8 cellular contexts compared by ENCODE assay signal in the genomic region with DNA sequence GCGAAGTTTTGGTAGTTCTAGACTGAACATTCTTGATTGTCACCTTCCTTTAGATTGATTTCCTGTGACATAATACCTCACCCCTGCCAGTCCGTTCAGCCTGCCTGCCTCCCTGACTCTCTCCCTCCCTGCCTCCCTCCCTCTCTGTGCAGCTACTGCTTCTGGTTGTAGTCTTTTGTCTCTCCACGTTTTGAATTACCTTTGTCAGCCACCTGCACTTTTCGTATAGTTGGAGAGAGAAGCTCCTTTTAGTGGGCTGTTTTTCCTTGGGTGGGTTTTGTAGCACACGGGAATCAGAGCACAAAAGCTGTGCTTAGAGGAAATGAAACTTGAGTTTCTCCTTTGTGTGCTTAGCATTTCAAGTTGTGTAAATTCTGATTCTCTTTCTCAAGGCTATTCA. TPM values are rescaled to one million over a fixed set of nuclear protein-coding genes. Genes with fewer than 3 reads are reported as not detected.
DNase-seq lines count a peak whose midpoint lies in the region; ATAC-seq and TF ChIP-seq lines count a peak whose summit lies in the region.

No MANE protein-coding gene starts in this region.

- H3K27me3 Mint-ChIP-seq in Calu3 (ENCODE audit: unreplicated experiment), result no peaks in the 10 kb centered on the region

- H3K4me3 Mint-ChIP-seq in Calu3 (ENCODE audit: low read depth, unreplicated experiment), result no peak overlapping the region

- intact Hi-C loops in Calu3 (cut with micrococcal nuclease; ENCODE audit: unreplicated experiment), result no loop called here

- no peaks in the 10 kb centered on the region for H3K4me1 Mint-ChIP-seq in Calu3 (ENCODE audit: low read depth, unreplicated experiment)

- DNase-seq in kidney tubule cell (ENCODE audit: low spot score) (peak; percentile 15), Calu3 (no peak), GM19240 (ENCODE audit: insufficient read length, low spot score) (no peak), NCI-H1694 treated with DMSO at 0.1 percent for 48 hours (lab: John Stamatoyannopoulos, UW) (no peak), cerebellar nuclear complex (lab: John Stamatoyannopoulos, UW) (no peak)

- no TSS peak for BruUV-seq in Calu3 (replicated peaks; lab: Mats Ljungman, UMichigan)

- CTCF ChIA-PET in Calu3 (lab: Charles Lee), result no interaction called here

- no peak overlapping the region for H3K27ac Mint-ChIP-seq in Calu3 (ENCODE audit: unreplicated experiment)

- TF ChIP-seq CTCF in Calu3 (IDR thresholded peaks at IDR 0.05; ENCODE audit: unreplicated experiment), result no peak

- H3K36me3 Mint-ChIP-seq in Calu3 (ENCODE audit: insufficient read depth, unreplicated experiment), result peaks cover 7% of the 10 kb centered on the region

- H3K9me3 Mint-ChIP-seq in Calu3 (ENCODE audit: low read depth, unreplicated experiment), result no peaks in the 10 kb centered on the region

- ATAC-seq in GM18498 (IDR thresholded peaks at IDR 0.05; ENCODE audit: unreplicated experiment) (peak; percentile 97), GM21423 (IDR thresholded peaks at IDR 0.05; ENCODE audit: unreplicated experiment) (peak; percentile 95), HG03558 (IDR thresholded peaks at IDR 0.05; ENCODE audit: extremely low read depth, unreplicated experiment) (peak; percentile 86)

RNA-seq across cellular contexts. Expression of gene MSMO1, which starts 32.6 kb away (rescaled TPM):
- total RNA-seq in Calu3 (2022), result 93.6 and 111 TPM in 2 replicates
